ENCODE assay signal across 1 cellular context in genomic region chr15:85022860-85023403, GRCh38.
TF ChIP-seq lines count a peak whose summit lies in the region.

No MANE protein-coding gene starts in this region.

TF ChIP-seq in K562, 482 proteins besides CTCF, POLR2A, EP300 and RAD21 (continued from another document):
- TF ChIP-seq, protein P1, sequence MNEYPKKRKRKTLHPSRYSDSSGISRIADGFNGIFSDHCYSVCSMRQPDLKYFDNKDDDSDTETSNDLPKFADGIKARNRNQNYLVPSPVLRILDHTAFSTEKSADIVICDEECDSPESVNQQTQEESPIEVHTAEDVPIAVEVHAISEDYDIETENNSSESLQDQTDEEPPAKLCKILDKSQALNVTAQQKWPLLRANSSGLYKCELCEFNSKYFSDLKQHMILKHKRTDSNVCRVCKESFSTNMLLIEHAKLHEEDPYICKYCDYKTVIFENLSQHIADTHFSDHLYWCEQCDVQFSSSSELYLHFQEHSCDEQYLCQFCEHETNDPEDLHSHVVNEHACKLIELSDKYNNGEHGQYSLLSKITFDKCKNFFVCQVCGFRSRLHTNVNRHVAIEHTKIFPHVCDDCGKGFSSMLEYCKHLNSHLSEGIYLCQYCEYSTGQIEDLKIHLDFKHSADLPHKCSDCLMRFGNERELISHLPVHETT (CRISPR knock-in tag; conservative IDR thresholded peaks at IDR 0.05 in 1 of 2, IDR thresholded peaks at IDR 0.05 in 1 of 2) = no peak
- TF ChIP-seq, protein P2, sequence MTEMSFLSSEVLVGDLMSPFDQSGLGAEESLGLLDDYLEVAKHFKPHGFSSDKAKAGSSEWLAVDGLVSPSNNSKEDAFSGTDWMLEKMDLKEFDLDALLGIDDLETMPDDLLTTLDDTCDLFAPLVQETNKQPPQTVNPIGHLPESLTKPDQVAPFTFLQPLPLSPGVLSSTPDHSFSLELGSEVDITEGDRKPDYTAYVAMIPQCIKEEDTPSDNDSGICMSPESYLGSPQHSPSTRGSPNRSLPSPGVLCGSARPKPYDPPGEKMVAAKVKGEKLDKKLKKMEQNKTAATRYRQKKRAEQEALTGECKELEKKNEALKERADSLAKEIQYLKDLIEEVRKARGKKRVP (CRISPR knock-in tag; IDR thresholded peaks at IDR 0.05) = no peak
- TF ChIP-seq NEUROD1 (IDR thresholded peaks at IDR 0.05; ENCODE audit: borderline replicate concordance, low read depth, low read length, partially characterized antibody) (no peak), FOXM1 (IDR thresholded peaks at IDR 0.05; ENCODE audit: low read depth) (no peak), FOXM1 (CRISPR knock-in tag; IDR thresholded peaks at IDR 0.05; ENCODE audit: low read depth) (no peak), KAT8 (IDR thresholded peaks at IDR 0.05; ENCODE audit: low read depth) (no peak), JUND (IDR thresholded peaks at IDR 0.05; ENCODE audit: borderline replicate concordance, low read depth, low read length) (no peak), JUND (tag; IDR thresholded peaks at IDR 0.05; ENCODE audit: borderline replicate concordance, low read depth, low read length) (no peak), NR1H2 (CRISPR knock-in tag; IDR thresholded peaks at IDR 0.05) (no peak)
